In genomic region chr14:23984891-23985607, GRCh38 we compare ENCODE assay signal across 15 cellular contexts. TPM values are rescaled to one million over a fixed set of nuclear protein-coding genes. Genes with fewer than 3 reads are reported as not detected.
DNase-seq lines count a peak whose midpoint lies in the region; ATAC-seq and TF ChIP-seq lines count a peak whose summit lies in the region.
"Had no signal": no experiment of that assay in that cellular context is flagged by ENCODE, and none has a peak within 500 bp of the region (broad histone marks: within the 10 kb centered on the region; RNA-seq: fewer than 3 reads in every experiment).

No MANE protein-coding gene starts in this region.

- no peak overlapping the region for H3K9ac ChIP-seq in mammary epithelial cell (ENCODE audit: insufficient read depth, low read length)

- no peak overlapping the region for H3K4me3 Mint-ChIP-seq in Calu3 (ENCODE audit: low read depth, unreplicated experiment)
- H3K4me3 Mint-ChIP-seq: activated T-cell treated with anti-CD3 and anti-CD28 coated beads, Interleukin-2, amount 50 U/mL, for 24 hours; brain had no signal

- ATAC-seq in GM19035 (IDR thresholded peaks at IDR 0.05; ENCODE audit: unreplicated experiment), result no peak
- ATAC-seq: left lung had no signal

- dilution Hi-C loops in mammary epithelial cell (cut with HindIII; ENCODE audit: low sequenced_read_pairs), result no loop called here

- peaks cover 11% of the 10 kb centered on the region for H3K4me1 Mint-ChIP-seq in Calu3 (ENCODE audit: low read depth, unreplicated experiment)

- H3K27ac Mint-ChIP-seq in Calu3 (ENCODE audit: unreplicated experiment), result no peak overlapping the region
- H3K27ac Mint-ChIP-seq: activated T-cell treated with anti-CD3 and anti-CD28 coated beads, Interleukin-2, amount 50 U/mL, for 24 hours had no signal

- H4K20me1 ChIP-seq in mammary epithelial cell (ENCODE audit: insufficient read depth, low read length), result no peaks in the 10 kb centered on the region

- no TSS peak for BruUV-seq in mammary epithelial cell (replicated peaks; lab: Mats Ljungman, UMichigan)
- no TSS peak for BruUV-seq in Calu3 (replicated peaks; lab: Mats Ljungman, UMichigan)

- H3K79me2 ChIP-seq in mammary epithelial cell (ENCODE audit: insufficient read depth, low read length), result no peaks in the 10 kb centered on the region

- H3K27me3 Mint-ChIP-seq in Calu3 (ENCODE audit: unreplicated experiment), result no peaks in the 10 kb centered on the region
- H3K27me3 Mint-ChIP-seq: activated T-cell treated with anti-CD3 and anti-CD28 coated beads, Interleukin-2, amount 50 U/mL, for 24 hours had no signal

- DNase-seq in AG08396 (ENCODE audit: low spot score), result peak; percentile 69
- peak; percentile 66 for DNase-seq in HS-5 (ENCODE audit: low read depth)
- peak; percentile 70 for DNase-seq in mammary epithelial cell
- DNase-seq in iris pigment epithelial cell (ENCODE audit: low read depth), result peak; percentile 96
- DNase-seq in NK-92 treated with Interleukin-12 subunit alpha and Interleukin-12 subunit beta, amount 100 ng/mL, for 24 hours (lab: John Stamatoyannopoulos, UW), result no peak
- no peak for DNase-seq in activated gamma-delta T cell (lab: John Stamatoyannopoulos, UW)
- DNase-seq in Calu3, result no peak
- DNase-seq: activated T-cell treated with anti-CD3 and anti-CD28 coated beads, Interleukin-2, amount 50 U/mL, for 24 hours; left lung; NCI-H2107; nucleus accumbens; testis had no signal

- H3K9me3 Mint-ChIP-seq in Calu3 (ENCODE audit: low read depth, unreplicated experiment), result no peaks in the 10 kb centered on the region
- H3K9me3 Mint-ChIP-seq: activated T-cell treated with anti-CD3 and anti-CD28 coated beads, Interleukin-2, amount 50 U/mL, for 24 hours had no signal

- no peaks in the 10 kb centered on the region for H3K36me3 Mint-ChIP-seq in Calu3 (ENCODE audit: insufficient read depth, unreplicated experiment)

- in situ Hi-C loops in mammary epithelial cell (cut with MboI; ENCODE audit: low sequenced_read_pairs in 2 of 2), result no loop called here

- peaks cover 10% of the 10 kb centered on the region for H3K4me1 ChIP-seq in mammary epithelial cell (ENCODE audit: insufficient read depth, low read length)
- H3K4me1 ChIP-seq: testis had no signal

- no peak overlapping the region for H3K27ac ChIP-seq in mammary epithelial cell (ENCODE audit: insufficient read depth, low read depth, low read length)
- H3K27ac ChIP-seq: testis had no signal

- H3K4me3 ChIP-seq in mammary epithelial cell (replicated peaks in 1 of 3; ENCODE audit: insufficient read depth in 1 of 3, low read depth in 2 of 3, low read length in 3 of 3), result no peak overlapping the region
- H3K4me3 ChIP-seq: esophagus muscularis mucosa, left lung, testis had no signal

- no peak overlapping the region for H3K4me2 ChIP-seq in mammary epithelial cell (ENCODE audit: insufficient read depth, low read depth, low read length)

- no peaks in the 10 kb centered on the region for H3K9me3 ChIP-seq in mammary epithelial cell (replicated peaks; ENCODE audit: insufficient read depth, low read length)
- H3K9me3 ChIP-seq: esophagus muscularis mucosa, left lung, testis had no signal

- CTCF ChIA-PET in mammary epithelial cell (lab: Charles Lee; ENCODE audit: low non-redundant PET), result no interaction called here
- CTCF ChIA-PET in Calu3 (lab: Charles Lee), result interaction anchor here (0.5 to 0.7 kb wide), 3 partner anchors 97 to 433 kb away, joined by 3 to 5 read pairs (median 3); no protein-coding TSS in a partner anchor

- WGBS in mammary epithelial cell (ENCODE audit: low coverage, missing lambda C conversion rate), result 56% methylated on average over 4 of the region's 4 CpGs

- TF ChIP-seq CTCF in mammary epithelial cell (conservative IDR thresholded peaks at IDR 0.05 in 1 of 2, IDR thresholded peaks at IDR 0.05 in 1 of 2; ENCODE audit: extremely low read depth in 1 of 2, insufficient read depth in 1 of 2, low read depth in 1 of 2, low read length in 2 of 2), result peak in 1 of 2 donors; percentile 13
- TF ChIP-seq CTCF in Calu3 (IDR thresholded peaks at IDR 0.05; ENCODE audit: unreplicated experiment), result no peak

- H3K27me3 ChIP-seq in mammary epithelial cell (ENCODE audit: insufficient read depth, low read length), result no peaks in the 10 kb centered on the region
- H3K27me3 ChIP-seq: esophagus muscularis mucosa, left lung, testis had no signal

- intact Hi-C loops in mammary epithelial cell (cut with micrococcal nuclease) (loop anchor here (5.0 kb wide), 1 partner anchor 47 kb away; no protein-coding TSS in a partner anchor), Calu3 (cut with micrococcal nuclease; ENCODE audit: unreplicated experiment) (no loop called here)

- no peaks in the 10 kb centered on the region for H3K36me3 ChIP-seq in mammary epithelial cell (ENCODE audit: insufficient read depth, low read length)
- H3K36me3 ChIP-seq: left lung had no signal

- H2AFZ ChIP-seq in mammary epithelial cell (ENCODE audit: low read depth, low read length), result no peak overlapping the region

RNA-seq across cellular contexts. Expression of gene DHRS4L2, which starts 3.7 kb away (rescaled TPM):
- 10 to 100 TPM in 1 of 2 donors, 1 to 10 TPM in 1; 9.3 to 25.0 TPM for total RNA-seq in mammary epithelial cell
- polyA plus RNA-seq in mammary epithelial cell, result 15.7 TPM
- polyA minus RNA-seq in mammary epithelial cell, result 40.3 TPM
- 10.5 and 12.0 TPM in 2 replicates for total RNA-seq in Calu3 (2022)

RNA-seq across cellular contexts. Expression of gene DHRS4, which starts 31.5 kb away (rescaled TPM):
- 10 to 100 TPM; 25.0 to 30.9 TPM for total RNA-seq in mammary epithelial cell
- 33.2 TPM for polyA plus RNA-seq in mammary epithelial cell
- polyA minus RNA-seq in mammary epithelial cell, result 19.2 TPM
- total RNA-seq in Calu3 (2022), result 15.7 and 19.0 TPM in 2 replicates

Comparison
In these comparisons a context has a peak if more than half of its experiments do, and no peak if none do; other contexts are left out.
1. DNase-seq: peak in AG08396 (single experiment), HS-5 (single experiment), mammary epithelial cell (single experiment) and iris pigment epithelial cell (single experiment); none in NK-92 treated with Interleukin-12 subunit alpha and Interleukin-12 subunit beta, amount 100 ng/mL, for 24 hours (single experiment), activated gamma-delta T cell (single experiment) and Calu3 (single experiment).